ENCODE assay signal across 8 cellular contexts in the genomic region with DNA sequence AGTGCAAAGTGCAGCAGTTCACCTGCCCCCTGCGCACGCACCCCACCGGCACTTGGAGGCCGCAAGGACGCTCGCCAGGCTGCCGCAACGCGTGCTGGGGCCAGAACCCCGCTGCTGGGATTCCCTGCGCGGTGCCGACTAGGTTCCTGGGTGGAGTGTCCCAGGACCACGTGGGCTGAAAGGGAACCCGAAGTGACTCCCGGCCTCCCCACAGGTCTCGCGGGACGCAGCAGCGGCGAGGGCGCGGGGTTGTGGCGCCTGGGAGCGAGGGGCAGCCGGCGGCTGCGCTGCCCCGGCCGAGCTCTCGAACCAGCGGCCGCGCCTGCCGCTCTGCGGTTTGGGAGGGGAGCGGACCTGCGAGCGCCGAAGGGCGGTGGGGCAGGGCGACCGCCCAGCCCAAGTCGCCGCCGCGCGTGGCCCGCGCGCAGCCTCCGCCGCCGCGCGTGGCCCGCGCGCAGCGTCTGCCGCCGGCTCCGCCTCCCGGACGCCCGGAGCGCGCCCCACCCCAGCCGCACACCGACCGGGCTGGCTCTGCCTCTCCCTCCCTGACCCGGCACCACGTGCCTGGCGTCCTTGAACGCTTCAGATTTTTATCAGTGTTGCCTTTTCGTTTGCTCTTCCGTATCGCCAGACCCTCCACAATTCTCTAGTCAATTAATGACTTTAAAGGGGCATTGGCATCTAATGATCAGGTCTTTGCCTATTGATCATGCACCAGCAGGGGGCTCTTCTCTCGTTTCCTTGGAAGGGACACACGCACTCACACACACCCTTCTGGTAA. TPM values are rescaled to one million over a fixed set of nuclear protein-coding genes. Genes with fewer than 3 reads are reported as not detected.
DNase-seq lines count a peak whose midpoint lies in the region; ATAC-seq and TF ChIP-seq lines count a peak whose summit lies in the region.

A gene (minus strand): TSS at position 475 of the 781 bp plus-strand sequence. CDS start 2,230 bp downstream, outside the sequence.

- H3K4me1 Mint-ChIP-seq in activated naive CD4-positive, alpha-beta T cell treated with anti-CD3 and anti-CD28 coated beads, Interleukin-2, amount 10 ng/mL, durations not matched to agents 7 days and 5 days = peaks cover 12% of the 10 kb centered on the region
- peaks cover 4% of the 10 kb centered on the region for H3K4me1 Mint-ChIP-seq in type B pancreatic cell (ENCODE audit: unreplicated experiment)

- H3K4me3 ChIP-seq in Jurkat, Clone E6-1 (ENCODE audit: low read length) = peak within 1 kb of the TSS; percentile 67

- ATAC-seq in GM21737 (IDR thresholded peaks at IDR 0.05; ENCODE audit: unreplicated experiment) = peak; percentile 97

- DNase-seq in GDM1 (lab: John Stamatoyannopoulos, UW) (peak; percentile 67), SK-N-DZ (ENCODE audit: low spot score) (peak; percentile 70), head of caudate nucleus (peak; percentile 55 to 93 (median 84)), pons (ENCODE audit: low spot score) (peak; percentile 88), type B pancreatic cell (ENCODE audit: extremely low spot score, unreplicated experiment) (peak; percentile 75)
- DNase-seq in Jurkat, Clone E6-1 (ENCODE audit: low read depth, low spot score) = peak; percentile 58
- DNase-seq in activated naive CD4-positive, alpha-beta T cell treated with anti-CD3 and anti-CD28 coated beads, Interleukin-2, amount 10 ng/mL, durations not matched to agents 7 days and 5 days = peak; percentile 82

- TF ChIP-seq CTCF in type B pancreatic cell (conservative IDR thresholded peaks at IDR 0.05) = peak; percentile 78

- H3K4me3 Mint-ChIP-seq in activated naive CD4-positive, alpha-beta T cell treated with anti-CD3 and anti-CD28 coated beads, Interleukin-2, amount 10 ng/mL, durations not matched to agents 7 days and 5 days = peak within 1 kb of the TSS; percentile 97
- peak within 1 kb of the TSS; percentile 94 for H3K4me3 Mint-ChIP-seq in type B pancreatic cell

- CTCF ChIA-PET in activated naive CD4-positive, alpha-beta T cell treated with anti-CD3 and anti-CD28 coated beads, Interleukin-2, amount 10 ng/mL, durations not matched to agents 7 days and 5 days (lab: Charles Lee) = no interaction called here

- H3K9me3 Mint-ChIP-seq in activated naive CD4-positive, alpha-beta T cell treated with anti-CD3 and anti-CD28 coated beads, Interleukin-2, amount 10 ng/mL, durations not matched to agents 7 days and 5 days = no peaks in the 10 kb centered on the region
- no peaks in the 10 kb centered on the region for H3K9me3 Mint-ChIP-seq in type B pancreatic cell

- H3K36me3 Mint-ChIP-seq in activated naive CD4-positive, alpha-beta T cell treated with anti-CD3 and anti-CD28 coated beads, Interleukin-2, amount 10 ng/mL, durations not matched to agents 7 days and 5 days = no peaks in the 10 kb centered on the region
- no peaks in the 10 kb centered on the region for H3K36me3 Mint-ChIP-seq in type B pancreatic cell

- H3K27ac Mint-ChIP-seq in activated naive CD4-positive, alpha-beta T cell treated with anti-CD3 and anti-CD28 coated beads, Interleukin-2, amount 10 ng/mL, durations not matched to agents 7 days and 5 days = peak within 1 kb of the TSS; percentile 78
- peak within 1 kb of the TSS; percentile 77 for H3K27ac Mint-ChIP-seq in type B pancreatic cell

- H3K27me3 Mint-ChIP-seq in activated naive CD4-positive, alpha-beta T cell treated with anti-CD3 and anti-CD28 coated beads, Interleukin-2, amount 10 ng/mL, durations not matched to agents 7 days and 5 days = peaks cover 25% of the 10 kb centered on the region
- peaks cover 76% of the 10 kb centered on the region for H3K27me3 Mint-ChIP-seq in type B pancreatic cell

- intact Hi-C loops in head of caudate nucleus (cut with DNase I) = loop anchor here (5.0 to 10.0 kb wide), 3 partner anchors 54 to 386 kb away; no protein-coding TSS in a partner anchor

RNA-seq across cellular contexts. Expression of the gene that starts here (rescaled TPM):
- 1.3 TPM for polyA plus RNA-seq in Jurkat, Clone E6-1 (2012; ENCODE audit: insufficient read depth, insufficient read length)
- polyA plus RNA-seq in SK-N-DZ (2014; cell fraction: cytosol; rRNA removed) = 0.59 and 1.1 TPM in 2 replicates
- polyA plus RNA-seq in SK-N-DZ (2014; cell fraction: nucleus; rRNA removed) = 0.40 TPM in 1 of 2 replicates, not detected in the other
- total RNA-seq in type B pancreatic cell (ENCODE audit: low replicate concordance) = 0.95 and 1.3 TPM in 2 replicates

Comparison
In these comparisons a context has a peak if more than half of its experiments do, and no peak if none do; other contexts are left out.
1. Peak in every context shown above with its lines: DNase-seq, ATAC-seq and H3K4me3 ChIP-seq.